Comparison of ENCODE assay signal across 8 cellular contexts in the genomic region with DNA sequence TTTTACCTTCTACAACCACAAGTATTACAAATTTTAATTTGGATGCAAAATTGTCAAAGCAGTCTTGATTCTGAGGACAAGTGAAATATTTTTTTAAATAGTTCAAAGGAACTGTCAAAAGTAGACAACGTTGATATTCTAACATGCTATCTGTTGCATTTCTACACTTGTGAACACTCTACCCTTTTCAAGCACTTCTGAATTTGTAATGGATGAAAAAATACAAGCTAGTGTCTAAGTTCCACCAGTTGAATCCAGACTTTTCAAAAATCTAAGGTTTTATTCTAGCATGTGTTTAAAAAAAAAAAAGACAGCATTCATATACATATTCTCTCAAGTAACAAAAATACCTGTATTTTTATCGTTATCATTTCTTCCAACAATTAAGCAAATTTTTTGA. TPM values are rescaled to one million over a fixed set of nuclear protein-coding genes. Genes with fewer than 3 reads are reported as not detected.
DNase-seq lines count a peak whose midpoint lies in the region; ATAC-seq, FAIRE-seq and TF ChIP-seq lines count a peak whose summit lies in the region.

No MANE protein-coding gene starts in this region.

- no peak for ATAC-seq in RWPE2 (ENCODE audit: low read depth)
- no peak for ATAC-seq in HG03025 (IDR thresholded peaks at IDR 0.05; ENCODE audit: low FRiP score, unreplicated experiment)

- H3K4me1 ChIP-seq in RWPE2 (ENCODE audit: insufficient read depth, poor library complexity, severe bottlenecking) (peaks cover 24% of the 10 kb centered on the region), fibroblast of lung (ENCODE audit: control insufficient read depth, extremely low read depth, insufficient read depth, low read length) (peaks cover 3% of the 10 kb centered on the region), rectal smooth muscle tissue (ENCODE audit: control insufficient read depth, insufficient read depth, low read length) (peaks cover 33% of the 10 kb centered on the region), small intestine (ENCODE audit: control insufficient read depth in 2 of 2, insufficient read depth in 1 of 2, low read depth in 1 of 2, low read length in 1 of 2) (no peaks in the 10 kb centered on the region)

- H3K9me3 ChIP-seq in RWPE2 (ENCODE audit: severe bottlenecking) (no peaks in the 10 kb centered on the region), fibroblast of lung (ENCODE audit: control insufficient read depth, insufficient read depth, low read depth, low read length) (no peaks in the 10 kb centered on the region), small intestine (ENCODE audit: control insufficient read depth, low read depth) (no peaks in the 10 kb centered on the region)

- TF ChIP-seq CTCF in GM12865 (IDR thresholded peaks at IDR 0.05; ENCODE audit: insufficient read depth, low read depth, low read length, missing control alignments), result no peak
- no peak for TF ChIP-seq CTCF in RWPE2 (IDR thresholded peaks at IDR 0.05; ENCODE audit: poor library complexity, severe bottlenecking)
- TF ChIP-seq CTCF in fibroblast of lung (conservative IDR thresholded peaks at IDR 0.05 in 1 of 2, IDR thresholded peaks at IDR 0.05 in 1 of 2; ENCODE audit: low read depth in 1 of 2, low read length in 2 of 2), result no peak

- H3K36me3 ChIP-seq in RWPE2 (ENCODE audit: low read depth) (peaks cover 5% of the 10 kb centered on the region), fibroblast of lung (ENCODE audit: control insufficient read depth, insufficient read depth, low read length) (no peaks in the 10 kb centered on the region), rectal smooth muscle tissue (ENCODE audit: control insufficient read depth, insufficient read depth, low read length) (no peaks in the 10 kb centered on the region), small intestine (ENCODE audit: control insufficient read depth in 2 of 2, insufficient read depth in 2 of 2, low read length in 2 of 2) (peaks cover 0 to 3% of the 10 kb centered on the region in 2 donors)

- H4K20me1 ChIP-seq in fibroblast of lung (ENCODE audit: control insufficient read depth, extremely low read depth, insufficient read depth, low read length), result no peaks in the 10 kb centered on the region

- H3K9ac ChIP-seq in fibroblast of lung (ENCODE audit: insufficient read depth, low read length) (no peak overlapping the region), rectal smooth muscle tissue (ENCODE audit: low read length) (no peak overlapping the region)

- no peak for FAIRE-seq in small intestine (lab: Jason Lieb, UNC)

- H3K27ac ChIP-seq in RWPE2 (ENCODE audit: poor library complexity, severe bottlenecking), result no peak overlapping the region
- H3K27ac ChIP-seq in fibroblast of lung (ENCODE audit: insufficient read depth, low read length), result no peak overlapping the region
- no peak overlapping the region for H3K27ac ChIP-seq in rectal smooth muscle tissue (ENCODE audit: low read depth, low read length)
- no peak overlapping the region for H3K27ac ChIP-seq in small intestine (ENCODE audit: low read depth in 1 of 2, low read length in 1 of 2)

- peak overlapping the region; percentile 49 for H3K4me2 ChIP-seq in fibroblast of lung (ENCODE audit: extremely low read depth, insufficient read depth, low read length)

- H3K79me2 ChIP-seq in fibroblast of lung (ENCODE audit: control insufficient read depth, insufficient read depth, low read length), result peaks cover 86% of the 10 kb centered on the region

- H2AFZ ChIP-seq in fibroblast of lung (ENCODE audit: low read length), result no peak overlapping the region

- 3 to 19% (median 8%) methylated on average over 2 of the region's 2 CpGs for WGBS in small intestine, 3 donors

- DNase-seq in GM12865 (ENCODE audit: low read depth) (no peak), RWPE2 (ENCODE audit: low spot score) (no peak), fibroblast of lung (ENCODE audit: low read depth in 2 of 2) (no peak), HT-29 (ENCODE audit: low spot score) (no peak), small intestine (no peak), ecto neural progenitor cell (ENCODE audit: low spot score) (no peak)

- peak overlapping the region; percentile 78 for H3K4me3 ChIP-seq in GM12865 (ENCODE audit: low read depth, low read length)
- H3K4me3 ChIP-seq in RWPE2 (ENCODE audit: severe bottlenecking), result peak overlapping the region; percentile 96
- H3K4me3 ChIP-seq in fibroblast of lung (replicated peaks in 1 of 4; ENCODE audit: control extremely low read depth in 1 of 4, insufficient read depth in 1 of 4, low read depth in 3 of 4, low read length in 4 of 4), result peak overlapping the region; percentile 86 to 93 (median 88)
- peak overlapping the region; percentile 97 for H3K4me3 ChIP-seq in rectal smooth muscle tissue (ENCODE audit: low read length)
- no peak overlapping the region for H3K4me3 ChIP-seq in small intestine (ENCODE audit: low read depth in 1 of 2, low read length in 2 of 2)

- no peaks in the 10 kb centered on the region for H3K27me3 ChIP-seq in RWPE2 (ENCODE audit: insufficient read depth, poor library complexity, severe bottlenecking)
- H3K27me3 ChIP-seq in fibroblast of lung (ENCODE audit: control insufficient read depth, insufficient read depth, low read length), result no peaks in the 10 kb centered on the region
- H3K27me3 ChIP-seq in rectal smooth muscle tissue (ENCODE audit: control insufficient read depth, insufficient read depth, low read length), result no peaks in the 10 kb centered on the region
- no peaks in the 10 kb centered on the region for H3K27me3 ChIP-seq in small intestine (ENCODE audit: control insufficient read depth in 2 of 2, insufficient read depth in 2 of 2, low read length in 2 of 2)

RNA-seq across cellular contexts. Expression of gene ARID4B, which starts 2.1 kb away (rescaled TPM):
- 40.6 and 42.4 TPM in 2 replicates for total RNA-seq in fibroblast of lung
- polyA plus RNA-seq in fibroblast of lung (10.7 and 15.3 TPM in 2 replicates), small intestine (10 to 100 TPM; 10.3 to 12.7 (median 12.5) TPM)
- polyA plus RNA-seq in fibroblast of lung (2012), result 12.0 and 15.3 TPM in 2 replicates
- polyA minus RNA-seq in fibroblast of lung (ENCODE audit: low replicate concordance), result 5.1 and 17.0 TPM in 2 replicates
- total RNA-seq in HT-29 (2014; rRNA removed; shearing (Covaris generic)), result 30.0 and 34.5 TPM in 2 replicates

RNA-seq across cellular contexts. Expression of gene GGPS1, which starts 2.5 kb away (rescaled TPM):
- 18.2 and 24.3 TPM in 2 replicates for total RNA-seq in fibroblast of lung
- polyA plus RNA-seq in fibroblast of lung, result 28.1 and 37.5 TPM in 2 replicates
- 24.0 and 33.1 TPM in 2 replicates for polyA plus RNA-seq in fibroblast of lung (2012)
- polyA minus RNA-seq in fibroblast of lung (ENCODE audit: low replicate concordance), result 1.4 and 4.7 TPM in 2 replicates
- total RNA-seq in HT-29 (2014; rRNA removed; shearing (Covaris generic)), result 10.0 and 13.6 TPM in 2 replicates
- 10 to 100 TPM; 19.7 to 23.8 (median 22.1) TPM for polyA plus RNA-seq in small intestine

RNA-seq across cellular contexts. Expression of gene TBCE, which starts 41.4 kb away (rescaled TPM):
- 18.2 and 31.4 TPM in 2 replicates for total RNA-seq in fibroblast of lung
- polyA plus RNA-seq in fibroblast of lung (32.0 and 46.9 TPM in 2 replicates), small intestine (10 to 100 TPM; 14.7 to 40.9 (median 19.7) TPM)
- polyA plus RNA-seq in fibroblast of lung (2012), result 34.6 and 42.3 TPM in 2 replicates
- 1.3 and 4.4 TPM in 2 replicates for polyA minus RNA-seq in fibroblast of lung (ENCODE audit: low replicate concordance)
- 12.8 and 13.9 TPM in 2 replicates for total RNA-seq in HT-29 (2014; rRNA removed; shearing (Covaris generic))

Comparison
In these comparisons a context has a peak if more than half of its experiments do, and no peak if none do; other contexts are left out.
1. H3K4me3 ChIP-seq: peak in GM12865 (single experiment), RWPE2 (single experiment), fibroblast of lung (4 of 4) and rectal smooth muscle tissue (single experiment); none in small intestine (0 of 2).